Comparison of ENCODE assay signal across 8 cellular contexts in the genomic region with DNA sequence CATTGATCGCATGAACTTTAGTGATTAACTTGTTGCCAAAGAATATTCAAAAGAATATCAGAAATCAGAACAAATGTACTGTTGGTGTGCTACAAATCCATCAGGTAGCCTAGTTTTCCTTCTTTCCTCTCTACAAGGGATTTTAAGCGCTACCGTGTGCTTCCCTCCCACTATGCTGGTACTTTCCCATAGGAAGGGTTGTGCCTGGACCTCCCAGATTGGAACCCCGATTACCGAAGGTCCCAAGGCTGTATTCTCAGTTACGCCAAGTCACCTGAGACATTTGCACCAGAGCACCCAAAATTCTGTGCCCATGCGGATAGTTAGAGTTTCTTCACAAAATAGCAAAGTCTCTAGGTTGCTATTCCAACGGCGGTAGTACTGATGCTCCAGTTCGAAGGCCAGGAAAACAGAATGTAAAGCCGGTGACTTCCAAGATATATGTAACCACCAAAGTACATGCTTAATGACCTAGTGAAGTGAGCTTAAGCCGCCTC. TPM values are rescaled to one million over a fixed set of nuclear protein-coding genes. Genes with fewer than 3 reads are reported as not detected.
DNase-seq lines count a peak whose midpoint lies in the region; ATAC-seq and TF ChIP-seq lines count a peak whose summit lies in the region.

No MANE protein-coding gene starts in this region.

- H3K9me3 Mint-ChIP-seq in CD14-positive monocyte: peaks cover 0 to 3% (median 0%) of the 10 kb centered on the region in 7 donors
- no peaks in the 10 kb centered on the region for H3K9me3 Mint-ChIP-seq in GM23338

- H3K4me1 Mint-ChIP-seq in CD14-positive monocyte (peaks cover 29% of the 10 kb centered on the region), GM23338 (peaks cover 8% of the 10 kb centered on the region; the same call in 2 of the 3 replicates)

- H3F3A ChIP-seq in GM23338 (replicated peaks; ENCODE audit: low read depth) (no peaks in the 10 kb centered on the region), SU-DHL-6 (ENCODE audit: insufficient read depth) (peaks cover 6% of the 10 kb centered on the region)

- H3K27me3 ChIP-seq in GM23338 (ENCODE audit: insufficient read depth) (no peaks in the 10 kb centered on the region), SU-DHL-6 (ENCODE audit: low read length) (no peaks in the 10 kb centered on the region), gastroesophageal sphincter (no peaks in the 10 kb centered on the region)

- peaks cover 14 to 16% of the 10 kb centered on the region in 2 donors for H3K36me3 Mint-ChIP-seq in CD14-positive monocyte
- H3K36me3 Mint-ChIP-seq in GM23338 (ENCODE audit: low read depth): peaks cover 15% of the 10 kb centered on the region

- no peak for TF ChIP-seq EP300 in gastroesophageal sphincter (IDR thresholded peaks at IDR 0.05)

- H3K27ac Mint-ChIP-seq in CD14-positive monocyte (peak overlapping the region; percentile 89 to 95 (median 92)), GM23338 (peak overlapping the region; percentile 94)

- DNase-seq in CD14-positive monocyte (ENCODE audit: low spot score) (no peak), GM23338 (ENCODE audit: low spot score) (peak; percentile 27), skeletal muscle cell (ENCODE audit: low read depth) (no peak), GM19240 (ENCODE audit: insufficient read length, low spot score) (no peak), GM20000 (ENCODE audit: low spot score) (no peak), kidney tubule cell (ENCODE audit: low spot score) (no peak)

- TF ChIP-seq CTCF in CD14-positive monocyte (IDR thresholded peaks at IDR 0.05) (no peak), GM23338 (conservative IDR thresholded peaks at IDR 0.05; ENCODE audit: low read depth in 2 of 2) (no peak), SU-DHL-6 (IDR thresholded peaks at IDR 0.05; ENCODE audit: insufficient read depth, low read length, poor library complexity, severe bottlenecking) (no peak), gastroesophageal sphincter (IDR thresholded peaks at IDR 0.05) (no peak), GM20000 (IDR thresholded peaks at IDR 0.05; ENCODE audit: extremely low read depth, missing control alignments) (no peak)

- peak overlapping the region; percentile 81 for H3K4me3 ChIP-seq in GM23338
- H3K4me3 ChIP-seq in SU-DHL-6 (ENCODE audit: insufficient read depth, low read length, poor library complexity, severe bottlenecking): peak overlapping the region; percentile 92
- H3K4me3 ChIP-seq in gastroesophageal sphincter: peak overlapping the region; percentile 80 to 82
- peak overlapping the region; percentile 88 for H3K4me3 ChIP-seq in skeletal muscle cell (ENCODE audit: low read depth, low read length)

- peak overlapping the region; percentile 91 for H3K9ac ChIP-seq in SU-DHL-6 (ENCODE audit: low read length)

- H3K4me2 ChIP-seq in GM23338 (peak overlapping the region; percentile 89), SU-DHL-6 (ENCODE audit: low read depth, low read length, poor library complexity, severe bottlenecking) (peak overlapping the region; percentile 97)

- H4K20me1 ChIP-seq in GM23338 (replicated peaks; ENCODE audit: insufficient read depth) (peaks cover 17% of the 10 kb centered on the region; the same call in 1 of the 2 replicates), SU-DHL-6 (ENCODE audit: low read depth, low read length) (no peaks in the 10 kb centered on the region; the same call in 1 of the 2 replicates)

- H3K36me3 ChIP-seq in GM23338 (ENCODE audit: insufficient read depth) (peaks cover 7% of the 10 kb centered on the region), SU-DHL-6 (ENCODE audit: low read length) (peaks cover 9% of the 10 kb centered on the region; the same call in 1 of the 2 replicates), gastroesophageal sphincter (peaks cover 0 to 19% of the 10 kb centered on the region in 2 donors)

- WGBS in gastroesophageal sphincter (ENCODE audit: low coverage in 1 of 2), 2 donors: 1 to 5% methylated on average over 9 to 12 of the region's 12 CpGs

- H3K27ac ChIP-seq in GM23338 (ENCODE audit: low read depth): peak overlapping the region; percentile 61; the same call in 1 of the 2 replicates
- peak overlapping the region; percentile 15; the same call in 1 of the 2 replicates for H3K27ac ChIP-seq in SU-DHL-6 (ENCODE audit: low read depth, low read length)
- peak overlapping the region; percentile 82 to 94 (median 92) for H3K27ac ChIP-seq in gastroesophageal sphincter

- peaks cover 10% of the 10 kb centered on the region for H3K4me1 ChIP-seq in GM23338 (ENCODE audit: insufficient read depth)
- peaks cover 0 to 44% (median 11%) of the 10 kb centered on the region in 3 donors for H3K4me1 ChIP-seq in gastroesophageal sphincter

- H2AFZ ChIP-seq in GM23338 (peak overlapping the region; percentile 90), SU-DHL-6 (ENCODE audit: low read depth, low read length, severe bottlenecking) (peak overlapping the region; percentile 79)

- H3K27me3 Mint-ChIP-seq in CD14-positive monocyte (ENCODE audit: low read depth in 3 of 3): peaks cover 0 to 3% (median 2%) of the 10 kb centered on the region in 3 donors
- peaks cover 1% of the 10 kb centered on the region for H3K27me3 Mint-ChIP-seq in GM23338 (ENCODE audit: insufficient read depth, low read depth, poor library complexity)

- no peaks in the 10 kb centered on the region for H3K9me2 ChIP-seq in GM23338 (ENCODE audit: insufficient read depth)
- no peaks in the 10 kb centered on the region for H3K9me2 ChIP-seq in SU-DHL-6 (replicated peaks; ENCODE audit: insufficient read depth, low read length)

- H3K9me3 ChIP-seq in SU-DHL-6 (ENCODE audit: insufficient read depth, low read length) (no peaks in the 10 kb centered on the region), gastroesophageal sphincter (no peaks in the 10 kb centered on the region)

- ATAC-seq in GM23338: no peak
- ATAC-seq in gastroesophageal sphincter: peak; percentile 4

- peak overlapping the region; percentile 90 to 94 for H3K4me3 Mint-ChIP-seq in CD14-positive monocyte
- peak overlapping the region; percentile 99 for H3K4me3 Mint-ChIP-seq in GM23338

- intact Hi-C loops in CD14-positive monocyte (cut with micrococcal nuclease): loop anchor here (2.0 to 10.0 kb wide), 5 partner anchors 97 to 235 kb away; no protein-coding TSS in a partner anchor

- TF ChIP-seq POLR2A in gastroesophageal sphincter (IDR thresholded peaks at IDR 0.05): no peak

- H3K79me2 ChIP-seq in GM23338 (replicated peaks; ENCODE audit: insufficient read depth) (peaks cover 29% of the 10 kb centered on the region), SU-DHL-6 (ENCODE audit: insufficient read depth, low read length) (peaks cover 36% of the 10 kb centered on the region)

TF ChIP-seq in GM23338, 12 proteins besides CTCF, POLR2A, EP300 and RAD21:
- TF ChIP-seq NANOG (IDR thresholded peaks at IDR 0.05; ENCODE audit: borderline replicate concordance) (no peak), POLR2AphosphoS5 (IDR thresholded peaks at IDR 0.05; ENCODE audit: low read depth) (no peak)
- TF ChIP-seq, protein P1, sequence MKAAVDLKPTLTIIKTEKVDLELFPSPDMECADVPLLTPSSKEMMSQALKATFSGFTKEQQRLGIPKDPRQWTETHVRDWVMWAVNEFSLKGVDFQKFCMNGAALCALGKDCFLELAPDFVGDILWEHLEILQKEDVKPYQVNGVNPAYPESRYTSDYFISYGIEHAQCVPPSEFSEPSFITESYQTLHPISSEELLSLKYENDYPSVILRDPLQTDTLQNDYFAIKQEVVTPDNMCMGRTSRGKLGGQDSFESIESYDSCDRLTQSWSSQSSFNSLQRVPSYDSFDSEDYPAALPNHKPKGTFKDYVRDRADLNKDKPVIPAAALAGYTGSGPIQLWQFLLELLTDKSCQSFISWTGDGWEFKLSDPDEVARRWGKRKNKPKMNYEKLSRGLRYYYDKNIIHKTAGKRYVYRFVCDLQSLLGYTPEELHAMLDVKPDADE (IDR thresholded peaks at IDR 0.05): no peak
TF ChIP-seq in GM23338: peak in this region for 0.

RNA-seq across cellular contexts. Expression of gene GATM, which starts 23.4 kb away (rescaled TPM):
- polyA plus RNA-seq in CD14-positive monocyte (1 to 10 TPM in 1 of 2 donors, under 1 TPM in 1; 0.89 to 1.5 TPM), GM23338 (2016; fragmentation: Nextera tagmentation; extraction: Ambion mirVana) (8.5 and 9.1 TPM in 2 replicates)
- total RNA-seq in GM23338 (2014; rRNA removed; shearing (Covaris generic)): 17.5 and 21.6 TPM in 2 replicates
- 10 to 100 TPM; 15.4 to 38.3 (median 25.4) TPM for total RNA-seq in gastroesophageal sphincter

Comparison
In these comparisons a context has a peak if more than half of its experiments do, and no peak if none do; other contexts are left out.
1. H3K27ac ChIP-seq: peak in every context shown above with its lines; median percentile 92 in gastroesophageal sphincter; 61 in GM23338; 15 in SU-DHL-6.